8 cellular contexts compared by ENCODE assay signal in genomic region chr1:42173155-42173933, GRCh38. TPM values are rescaled to one million over a fixed set of nuclear protein-coding genes. Genes with fewer than 3 reads are reported as not detected.
DNase-seq lines count a peak whose midpoint lies in the region; ATAC-seq and TF ChIP-seq lines count a peak whose summit lies in the region.

No MANE protein-coding gene starts in this region.

- H3K27me3 Mint-ChIP-seq in HFFc6 (ENCODE audit: insufficient read depth) = peaks cover 10% of the 10 kb centered on the region
- H3K27me3 Mint-ChIP-seq in naive thymus-derived CD4-positive, alpha-beta T cell = no peaks in the 10 kb centered on the region
- H3K27me3 Mint-ChIP-seq in stimulated activated memory B cell treated with anti-CD40 and anti-IgM and Interleukin-4, amounts not matched to agents 10 μg/mL and 1 μg/mL and 100 μg/mL, for 72 hours = no peaks in the 10 kb centered on the region

- TF ChIP-seq CTCF in HFFc6 (IDR thresholded peaks at IDR 0.05) = peak; percentile 99
- peak; percentile 89 to 99 (median 92) for TF ChIP-seq CTCF in esophagus muscularis mucosa (IDR thresholded peaks at IDR 0.05)

- CTCF ChIA-PET in naive thymus-derived CD4-positive, alpha-beta T cell (lab: Charles Lee) = interaction anchor here (0.5 to 4.7 kb wide), 24 partner anchors 9 to 1984 kb away, joined by 3 to 56 read pairs (median 3); partner anchors contain the start of gene GUCA2A

- H3K27me3 ChIP-seq in esophagus muscularis mucosa = peaks cover 0 to 14% (median 0%) of the 10 kb centered on the region in 4 donors
- H3K27me3 ChIP-seq in naive thymus-derived CD4-positive, alpha-beta T cell (ENCODE audit: control insufficient read depth in 2 of 2, insufficient read depth in 2 of 2, low read length in 2 of 2) = no peaks in the 10 kb centered on the region

- DNase-seq in C1 segment of cervical spinal cord (lab: John Stamatoyannopoulos, UW) = peak in 12 of 14 donors; percentile 12 to 74 (median 42)
- DNase-seq in HFFc6 = peak; percentile 18
- DNase-seq in OCI-M1 (lab: John Stamatoyannopoulos, UW) = peak; percentile 69
- peak; percentile 54 for DNase-seq in activated T-cell treated with anti-CD3 and anti-CD28 coated beads for 24 hours (ENCODE audit: low read depth)
- no peak for DNase-seq in esophagus muscularis mucosa (ENCODE audit: extremely low spot score)
- DNase-seq in naive thymus-derived CD4-positive, alpha-beta T cell = peak; percentile 28 to 76 (median 57)

- H3K9me3 Mint-ChIP-seq in HFFc6 = no peaks in the 10 kb centered on the region
- H3K9me3 Mint-ChIP-seq in naive thymus-derived CD4-positive, alpha-beta T cell = no peaks in the 10 kb centered on the region
- H3K9me3 Mint-ChIP-seq in stimulated activated memory B cell treated with anti-CD40 and anti-IgM and Interleukin-4, amounts not matched to agents 10 μg/mL and 1 μg/mL and 100 μg/mL, for 72 hours = no peaks in the 10 kb centered on the region

- no peak overlapping the region for H3K4me3 Mint-ChIP-seq in HFFc6
- no peak overlapping the region for H3K4me3 Mint-ChIP-seq in naive thymus-derived CD4-positive, alpha-beta T cell
- no peak overlapping the region for H3K4me3 Mint-ChIP-seq in stimulated activated memory B cell treated with anti-CD40 and anti-IgM and Interleukin-4, amounts not matched to agents 10 μg/mL and 1 μg/mL and 100 μg/mL, for 72 hours

- POLR2A ChIA-PET in naive thymus-derived CD4-positive, alpha-beta T cell (lab: Charles Lee) = interaction anchor here (0.6 kb wide), 1 partner anchor 126 kb away, joined by 3 read pairs; no protein-coding TSS in a partner anchor

- no peak for TF ChIP-seq EP300 in esophagus muscularis mucosa (IDR thresholded peaks at IDR 0.05)

- intact Hi-C loops in esophagus muscularis mucosa (cut with DNase I) = loop anchor here (5.0 to 10.0 kb wide), 2 partner anchors 281 to 596 kb away; partner anchors contain the start of genes PPCS and ZMYND12
- intact Hi-C loops in naive thymus-derived CD4-positive, alpha-beta T cell (cut with micrococcal nuclease) = loop anchor here (1.0 to 10.0 kb wide), 9 partner anchors 26 to 657 kb away; partner anchors contain the start of genes CLDN19 (in 1 of the 2), PPCS (in 1 of the 2) and ZMYND12 (in 1 of the 2)

- H3K4me1 ChIP-seq in esophagus muscularis mucosa = peaks cover 18 to 31% (median 19%) of the 10 kb centered on the region in 4 donors
- no peaks in the 10 kb centered on the region for H3K4me1 ChIP-seq in naive thymus-derived CD4-positive, alpha-beta T cell (ENCODE audit: control insufficient read depth in 2 of 2, insufficient read depth in 2 of 2, low read length in 2 of 2)

- TF ChIP-seq POLR2A in esophagus muscularis mucosa (IDR thresholded peaks at IDR 0.05; ENCODE audit: low read depth) = no peak

- peaks cover 37% of the 10 kb centered on the region for H3K4me1 Mint-ChIP-seq in HFFc6 (ENCODE audit: low read depth)
- peaks cover 0 to 3% (median 0%) of the 10 kb centered on the region in 7 donors for H3K4me1 Mint-ChIP-seq in naive thymus-derived CD4-positive, alpha-beta T cell
- H3K4me1 Mint-ChIP-seq in stimulated activated memory B cell treated with anti-CD40 and anti-IgM and Interleukin-4, amounts not matched to agents 10 μg/mL and 1 μg/mL and 100 μg/mL, for 72 hours = no peaks in the 10 kb centered on the region

- WGBS in esophagus muscularis mucosa = 19% methylated on average over 7 of the region's 9 CpGs

- H3K9me3 ChIP-seq in esophagus muscularis mucosa = no peaks in the 10 kb centered on the region
- no peaks in the 10 kb centered on the region for H3K9me3 ChIP-seq in naive thymus-derived CD4-positive, alpha-beta T cell (ENCODE audit: control insufficient read depth in 2 of 3, low read length in 3 of 3)

- no peak overlapping the region for H3K4me3 ChIP-seq in esophagus muscularis mucosa
- H3K4me3 ChIP-seq in naive thymus-derived CD4-positive, alpha-beta T cell (ENCODE audit: low read length) = no peak overlapping the region

- H3K27ac Mint-ChIP-seq in HFFc6 = no peak overlapping the region
- peak overlapping the region in 2 of 9 donors; percentile 17 to 71 for H3K27ac Mint-ChIP-seq in naive thymus-derived CD4-positive, alpha-beta T cell
- H3K27ac Mint-ChIP-seq in stimulated activated memory B cell treated with anti-CD40 and anti-IgM and Interleukin-4, amounts not matched to agents 10 μg/mL and 1 μg/mL and 100 μg/mL, for 72 hours = no peak overlapping the region

- peak; percentile 85 for ATAC-seq in naive thymus-derived CD4-positive, alpha-beta T cell
- ATAC-seq in stimulated activated memory B cell treated with anti-CD40 and anti-IgM and Interleukin-4, amounts not matched to agents 10 μg/mL and 1 μg/mL and 100 μg/mL, for 72 hours = peak; percentile 50
- ATAC-seq in HG03565 (IDR thresholded peaks at IDR 0.05; ENCODE audit: unreplicated experiment) = no peak

- H3K27ac ChIP-seq in esophagus muscularis mucosa (replicated peaks in 1 of 4) = no peak overlapping the region
- no peak overlapping the region for H3K27ac ChIP-seq in naive thymus-derived CD4-positive, alpha-beta T cell (ENCODE audit: low read depth, low read length)

- peaks cover 4% of the 10 kb centered on the region; the same call in 1 of the 2 replicates for H3K36me3 Mint-ChIP-seq in HFFc6 (ENCODE audit: low read depth)
- H3K36me3 Mint-ChIP-seq in naive thymus-derived CD4-positive, alpha-beta T cell = peaks cover 0 to 3% (median 0%) of the 10 kb centered on the region in 5 donors
- peaks cover 5% of the 10 kb centered on the region for H3K36me3 Mint-ChIP-seq in stimulated activated memory B cell treated with anti-CD40 and anti-IgM and Interleukin-4, amounts not matched to agents 10 μg/mL and 1 μg/mL and 100 μg/mL, for 72 hours

- H3K36me3 ChIP-seq in esophagus muscularis mucosa = no peaks in the 10 kb centered on the region
- peaks cover 0 to 3% (median 0%) of the 10 kb centered on the region in 3 experiments for H3K36me3 ChIP-seq in naive thymus-derived CD4-positive, alpha-beta T cell (ENCODE audit: control insufficient read depth in 2 of 3, insufficient read depth in 3 of 3, low read length in 3 of 3)

RNA-seq across cellular contexts. Expression of gene GUCA2A, which starts 8.8 kb away (rescaled TPM):
- total RNA-seq in HFFc6 (2021; fragmentation: NEBNext Ultra II Directional; extraction: Animal tissue kit (Norgen Biotek cat#: 25700)) = not detected
- not detected for total RNA-seq in esophagus muscularis mucosa
- under 1 TPM in 1 of 5 experiments, not detected in 4; 0.76 TPM for total RNA-seq in naive thymus-derived CD4-positive, alpha-beta T cell
- polyA plus RNA-seq in naive thymus-derived CD4-positive, alpha-beta T cell = not detected

RNA-seq across cellular contexts. Expression of gene GUCA2B, which starts 20.1 kb away (rescaled TPM):
- not detected for total RNA-seq in HFFc6 (2021; fragmentation: NEBNext Ultra II Directional; extraction: Animal tissue kit (Norgen Biotek cat#: 25700))
- not detected for total RNA-seq in esophagus muscularis mucosa
- not detected for total RNA-seq in naive thymus-derived CD4-positive, alpha-beta T cell
- polyA plus RNA-seq in naive thymus-derived CD4-positive, alpha-beta T cell = not detected
